Comparison of ENCODE assay signal across 8 cellular contexts in the genomic region with DNA sequence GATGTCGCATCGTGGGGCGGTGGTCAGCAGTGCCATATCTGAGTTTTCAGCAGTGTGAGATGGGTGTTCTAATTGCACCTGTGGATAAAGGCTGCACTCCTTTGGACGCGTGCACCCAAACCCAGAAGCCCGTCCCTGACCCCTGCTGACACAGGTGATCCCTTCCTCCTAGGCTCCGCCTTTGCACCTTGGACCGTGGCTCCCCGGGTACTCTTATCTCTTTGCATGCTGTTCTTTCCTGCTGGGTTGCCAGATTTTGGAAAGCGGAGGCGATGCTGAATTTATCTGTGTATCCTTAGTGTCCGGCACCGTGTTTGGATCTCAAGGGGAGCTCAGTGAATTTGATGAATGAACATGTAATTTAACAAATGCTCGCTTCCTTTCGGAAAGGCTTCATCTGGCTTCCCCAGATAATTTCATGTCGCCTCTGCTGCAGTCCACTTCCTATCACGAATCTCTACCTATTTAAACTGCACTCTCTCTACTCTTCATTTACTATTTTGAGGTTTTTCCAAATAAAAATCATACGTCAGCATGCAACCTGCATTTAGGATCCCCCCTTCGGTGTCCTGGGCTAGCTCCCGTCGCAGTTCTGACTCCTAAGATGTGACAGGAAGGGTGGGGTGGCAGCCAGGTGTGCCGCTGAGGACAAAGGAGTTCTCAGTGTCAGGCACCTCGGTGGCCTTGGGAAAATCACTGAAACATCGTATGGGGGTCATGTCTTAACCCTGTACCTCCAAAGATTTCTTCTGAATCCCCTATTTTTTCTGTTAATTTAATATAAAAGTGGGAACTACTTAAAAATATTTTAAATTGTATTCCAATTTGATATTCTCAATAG. TPM values are rescaled to one million over a fixed set of nuclear protein-coding genes. Genes with fewer than 3 reads are reported as not detected.
DNase-seq lines count a peak whose midpoint lies in the region; ATAC-seq and TF ChIP-seq lines count a peak whose summit lies in the region.

No MANE protein-coding gene starts in this region.

- no peak overlapping the region for H3K27ac Mint-ChIP-seq in memory B cell

- peaks cover 8% of the 10 kb centered on the region; the same call in 1 of the 2 replicates for H4K20me1 ChIP-seq in PC-9 (ENCODE audit: insufficient read depth)

- H3K27me3 ChIP-seq in PC-9 (ENCODE audit: insufficient read depth, low read depth) (no peaks in the 10 kb centered on the region), transverse colon (peaks cover 20% of the 10 kb centered on the region)

- no peak for TF ChIP-seq CTCF in GM10266 (IDR thresholded peaks at IDR 0.05; ENCODE audit: control insufficient read depth, insufficient read depth, low read depth, missing control alignments)
- TF ChIP-seq CTCF in PC-9 (conservative IDR thresholded peaks at IDR 0.05), result no peak; the same call in 1 of the 2 replicates
- TF ChIP-seq CTCF in coronary artery (IDR thresholded peaks at IDR 0.05), result no peak
- TF ChIP-seq CTCF in transverse colon (IDR thresholded peaks at IDR 0.05), result no peak

- peak overlapping the region; percentile 82 for H3K4me3 Mint-ChIP-seq in memory B cell

- TSS peak; percentile 73 for BruUV-seq in PC-9 (replicated peaks; lab: Mats Ljungman, UMichigan)

- peaks cover 19% of the 10 kb centered on the region for H3K27me3 Mint-ChIP-seq in memory B cell

- in situ Hi-C loops in transverse colon (cut with MboI; ENCODE audit: low pct_ligation_motif_present in 1 of 4, low pct_unique_long_range_greater_than_20kb in 1 of 4, low sequenced_read_pairs in 3 of 4), result loop anchor here (10.0 to 25.0 kb wide), 7 partner anchors 103 to 654 kb away; partner anchors contain the start of genes HEBP2 (in 2 of the 4) and CCDC28A (in 1 of the 4)

- no peaks in the 10 kb centered on the region for H3K9me3 Mint-ChIP-seq in memory B cell

- WGBS in transverse colon (ENCODE audit: low coverage in 1 of 2), 2 donors, result 10 to 11% methylated on average over 18 to 24 of the region's 24 CpGs

- H3K36me3 ChIP-seq in PC-9 (ENCODE audit: low read depth) (peaks cover 12% of the 10 kb centered on the region), transverse colon (no peaks in the 10 kb centered on the region)

- peaks cover 38% of the 10 kb centered on the region for H3K4me1 ChIP-seq in PC-9 (replicated peaks; ENCODE audit: insufficient read depth)
- peaks cover 0 to 35% (median 10%) of the 10 kb centered on the region in 4 donors for H3K4me1 ChIP-seq in transverse colon

- H3K9me2 ChIP-seq in PC-9 (ENCODE audit: insufficient read depth), result no peaks in the 10 kb centered on the region

- TF ChIP-seq EP300 in transverse colon (IDR thresholded peaks at IDR 0.05; ENCODE audit: low read depth), result no peak

- TF ChIP-seq POLR2A in transverse colon (IDR thresholded peaks at IDR 0.05), result no peak

- H3K36me3 Mint-ChIP-seq in memory B cell, result no peaks in the 10 kb centered on the region

- CTCF ChIA-PET in PC-9 (lab: Charles Lee), result interaction anchor here (1.0 to 1.7 kb wide), 2 partner anchors 104 to 106 kb away, joined by 5 to 7 read pairs; no protein-coding TSS in a partner anchor

- peak overlapping the region; percentile 86 for H2AFZ ChIP-seq in PC-9

- POLR2A ChIA-PET in PC-9 (lab: Charles Lee; ENCODE audit: unreplicated experiment), result interaction anchor here (0.7 kb wide), 1 partner anchor 465 kb away, joined by 3 read pairs; no protein-coding TSS in a partner anchor

- H3K4me3 ChIP-seq in PC-9, result peak overlapping the region; percentile 86
- peak overlapping the region; percentile 69 for H3K4me3 ChIP-seq in coronary artery
- peak overlapping the region; percentile 53 to 87 (median 72) for H3K4me3 ChIP-seq in transverse colon

- H3K79me2 ChIP-seq in PC-9 (ENCODE audit: low read depth), result peaks cover 42% of the 10 kb centered on the region

- intact Hi-C loops in PC-9 (cut with micrococcal nuclease; ENCODE audit: unreplicated experiment), result loop anchor here (2.0 to 10.0 kb wide), 5 partner anchors 241 to 1013 kb away; partner anchors contain the start of gene TNFAIP3
- intact Hi-C loops in transverse colon (cut with DNase I; ENCODE audit: low total_unique reads), result no loop called here

- peak overlapping the region; percentile 94 for H3K4me2 ChIP-seq in PC-9

- H3K9me3 ChIP-seq in PC-9 (ENCODE audit: insufficient read depth, low read depth) (no peaks in the 10 kb centered on the region), transverse colon (no peaks in the 10 kb centered on the region)

- DNase-seq in GM10266 (ENCODE audit: extremely low spot score) (peak; percentile 39), PC-9 (peak in 1 of 2 experiments; percentile 45), coronary artery (ENCODE audit: low spot score) (no peak), memory B cell (ENCODE audit: low spot score in 2 of 2) (no peak), transverse colon (peak; percentile 86), NCI-H446 treated with DMSO at 0.1 percent for 48 hours (lab: John Stamatoyannopoulos, UW) (no peak), foreskin melanocyte (no peak)

- ATAC-seq in HG02759 (IDR thresholded peaks at IDR 0.05; ENCODE audit: unreplicated experiment), result peak; percentile 15
- ATAC-seq in memory B cell (ENCODE audit: low read depth), result no peak

- H3K4me1 Mint-ChIP-seq in memory B cell, result peaks cover 17% of the 10 kb centered on the region

- H3K27ac ChIP-seq in PC-9 (peak overlapping the region; percentile 78), coronary artery (peak overlapping the region; percentile 4 to 68), transverse colon (peak overlapping the region; percentile 86 to 98 (median 94))

- H3F3A ChIP-seq in PC-9 (ENCODE audit: insufficient read depth, low read depth), result peaks cover 24% of the 10 kb centered on the region

RNA-seq across cellular contexts. Expression of gene PERP, which starts 0.8 kb away (rescaled TPM):
- 79.2 and 93.0 TPM in 2 replicates for total RNA-seq in PC-9 (2021)
- total RNA-seq in transverse colon, result 10 to 100 TPM; 18.1 to 73.0 (median 55.5) TPM

RNA-seq across cellular contexts. Expression of gene ARFGEF3, which starts 53.8 kb away (rescaled TPM):
- total RNA-seq in PC-9 (2021) (9.9 and 10.0 TPM in 2 replicates), transverse colon (10 to 100 TPM in 3 of 4 donors, 1 to 10 TPM in 1; 6.7 to 17.1 (median 13.2) TPM)

Comparison
In these comparisons a context has a peak if more than half of its experiments do, and no peak if none do; other contexts are left out.
1. DNase-seq: peak in GM10266 (single experiment) and transverse colon (single experiment); none in coronary artery (single experiment), memory B cell (0 of 2), NCI-H446 treated with DMSO at 0.1 percent for 48 hours (single experiment) and foreskin melanocyte (single experiment).
2. H3K27ac ChIP-seq: peak in every context shown above with its lines; median percentile 94 in transverse colon; 78 in PC-9; 36 in coronary artery.
3. Peak in every context shown above with its lines, with median percentiles within 50 percentile points of each other: H3K4me3 ChIP-seq.